10 cellular contexts compared by ENCODE assay signal in the genomic region with DNA sequence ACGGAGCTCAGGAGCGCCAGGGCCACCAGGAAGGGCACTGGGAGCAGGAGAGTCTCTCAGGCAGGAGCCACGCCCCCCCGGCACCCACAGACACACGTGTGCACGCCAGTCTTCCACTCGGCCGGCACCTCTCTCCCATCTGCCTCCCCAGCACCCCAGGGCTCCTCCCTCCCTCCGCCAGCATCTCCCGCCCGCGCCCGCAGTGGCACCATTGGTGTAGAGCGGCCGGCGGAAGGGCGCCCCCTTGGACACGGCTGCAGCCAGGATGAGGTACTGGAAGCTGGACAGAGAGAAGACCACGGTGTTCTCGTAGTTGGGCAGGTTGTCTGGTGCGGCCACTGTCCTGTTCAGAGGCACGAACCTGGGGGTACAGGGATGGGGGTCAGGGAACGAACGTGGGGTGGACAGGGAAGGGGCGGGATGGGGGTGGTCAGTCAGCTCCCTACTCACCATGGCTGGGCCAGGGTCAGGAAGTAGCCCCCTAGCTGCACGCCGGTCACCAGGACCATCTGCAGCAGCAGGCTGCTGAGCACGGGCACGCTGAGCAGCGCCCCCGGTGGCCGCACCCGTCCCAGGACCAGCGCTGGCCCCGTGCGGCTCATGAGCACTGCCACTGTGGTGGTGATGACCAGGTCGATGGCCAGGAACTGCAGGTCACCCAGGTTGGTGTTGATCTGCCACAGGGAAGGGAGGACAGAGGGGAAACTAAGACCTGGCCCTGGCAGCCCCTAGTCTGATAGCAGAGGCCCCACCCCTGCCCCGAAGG. TPM values are rescaled to one million over a fixed set of nuclear protein-coding genes. Genes with fewer than 3 reads are reported as not detected.
A peak's percentile ranks its signal among the peaks of the same experiment; 100 is the strongest.
DNase-seq lines count a peak whose midpoint lies in the region; ATAC-seq and TF ChIP-seq lines count a peak whose summit lies in the region.
"Had no signal": no experiment of that assay in that cellular context is flagged by ENCODE, and none has a peak within 500 bp of the region (broad histone marks: within the 10 kb centered on the region; RNA-seq: fewer than 3 reads in every experiment).

No MANE protein-coding gene starts in this region.

- H3F3A ChIP-seq in DOHH2 (ENCODE audit: control insufficient read depth, insufficient read depth) (no peaks in the 10 kb centered on the region), neural cell (ENCODE audit: insufficient read depth, low read length, poor library complexity, severe bottlenecking) (no peaks in the 10 kb centered on the region)

- no peak overlapping the region for H3K9ac ChIP-seq in neural cell (ENCODE audit: low read length)

- H3K4me2 ChIP-seq in DOHH2 (ENCODE audit: low read length) = no peak overlapping the region
- no peak overlapping the region for H3K4me2 ChIP-seq in neural cell (ENCODE audit: low read length)

- H3K27ac ChIP-seq in DOHH2 (ENCODE audit: low read depth, low read length) (no peak overlapping the region), neural cell (ENCODE audit: low read length) (no peak overlapping the region)

- H3K79me2 ChIP-seq in DOHH2 (ENCODE audit: control insufficient read depth, low read length) (no peaks in the 10 kb centered on the region), neural cell (replicated peaks; ENCODE audit: insufficient read depth, low read length) (no peaks in the 10 kb centered on the region)

- no peak overlapping the region for H2AFZ ChIP-seq in neural cell (ENCODE audit: low read depth, low read length)

- no peaks in the 10 kb centered on the region for H3K27me3 ChIP-seq in DOHH2 (ENCODE audit: control insufficient read depth, low read length)
- H3K27me3 ChIP-seq in neural cell (ENCODE audit: insufficient read depth, low read depth, low read length) = no peaks in the 10 kb centered on the region

- no peaks in the 10 kb centered on the region for H3K36me3 ChIP-seq in DOHH2 (ENCODE audit: control insufficient read depth, low read length)
- no peaks in the 10 kb centered on the region for H3K36me3 ChIP-seq in neural cell (ENCODE audit: insufficient read depth, low read length)

- no peaks in the 10 kb centered on the region for H3K9me2 ChIP-seq in DOHH2 (replicated peaks; ENCODE audit: control insufficient read depth, low read length)
- H3K9me2 ChIP-seq in neural cell (ENCODE audit: insufficient read depth, low read length) = no peaks in the 10 kb centered on the region

- H4K20me1 ChIP-seq in DOHH2 (ENCODE audit: control insufficient read depth, insufficient read depth, low read depth, low read length) (no peaks in the 10 kb centered on the region), neural cell (ENCODE audit: insufficient read depth) (no peaks in the 10 kb centered on the region)

- H3K4me1 ChIP-seq in DOHH2 (ENCODE audit: control insufficient read depth, low read length) = no peaks in the 10 kb centered on the region

- no peak for TF ChIP-seq EP300 in neural cell (conservative IDR thresholded peaks at IDR 0.05; ENCODE audit: poor library complexity, severe bottlenecking)

- ATAC-seq in GM18907 (IDR thresholded peaks at IDR 0.05; ENCODE audit: unreplicated experiment) = no peak

- H3K9me3 ChIP-seq in DOHH2 (ENCODE audit: control insufficient read depth, insufficient read depth, low read length) (no peaks in the 10 kb centered on the region), neural cell (ENCODE audit: low read length) (no peaks in the 10 kb centered on the region)

- no peak for TF ChIP-seq RAD21 in neural cell (conservative IDR thresholded peaks at IDR 0.05)

- H3K4me3 ChIP-seq in DOHH2 (ENCODE audit: low read length) (no peak overlapping the region), choroid plexus epithelial cell (ENCODE audit: low read depth, low read length) (no peak overlapping the region), neural cell (ENCODE audit: low read length) (no peak overlapping the region)

- TF ChIP-seq CTCF in DOHH2 (IDR thresholded peaks at IDR 0.05; ENCODE audit: low read depth, low read length, poor library complexity, severe bottlenecking) (peak; percentile 78), LNCAP (IDR thresholded peaks at IDR 0.05) (peak; percentile 36), choroid plexus epithelial cell (conservative IDR thresholded peaks at IDR 0.05; ENCODE audit: low read depth, low read length) (peak; percentile 48), neural cell (IDR thresholded peaks at IDR 0.05; ENCODE audit: poor library complexity, severe bottlenecking) (peak; percentile 37)

- no peak for DNase-seq in choroid plexus epithelial cell (ENCODE audit: low read depth)
- DNase-seq in NCI-H1930 (lab: John Stamatoyannopoulos, UW) = no peak
- no peak for DNase-seq in SK-N-DZ (ENCODE audit: low spot score)
- DNase-seq in NCI-H1417 treated with DMSO at 0.1 percent for 48 hours (lab: John Stamatoyannopoulos, UW) = no peak
- DNase-seq: NCI-H2171 treated with DMSO at 0.1 percent for 48 hours; stimulated activated naive CD4-positive, alpha-beta T cell had no signal

TF ChIP-seq in neural cell, 6 proteins besides CTCF, POLR2A, EP300 and RAD21:
- TF ChIP-seq TAF1 (IDR thresholded peaks at IDR 0.05; ENCODE audit: low read depth) (no peak), POLR2AphosphoS5 (IDR thresholded peaks at IDR 0.05) (no peak), MXI1 (conservative IDR thresholded peaks at IDR 0.05; ENCODE audit: poor library complexity, severe bottlenecking) (no peak), EZH2 (IDR thresholded peaks at IDR 0.05; ENCODE audit: borderline replicate concordance, insufficient read depth, low read length, poor library complexity, severe bottlenecking) (no peak), SMC3 (conservative IDR thresholded peaks at IDR 0.05; ENCODE audit: poor library complexity) (no peak)
- TF ChIP-seq, protein P1, sequence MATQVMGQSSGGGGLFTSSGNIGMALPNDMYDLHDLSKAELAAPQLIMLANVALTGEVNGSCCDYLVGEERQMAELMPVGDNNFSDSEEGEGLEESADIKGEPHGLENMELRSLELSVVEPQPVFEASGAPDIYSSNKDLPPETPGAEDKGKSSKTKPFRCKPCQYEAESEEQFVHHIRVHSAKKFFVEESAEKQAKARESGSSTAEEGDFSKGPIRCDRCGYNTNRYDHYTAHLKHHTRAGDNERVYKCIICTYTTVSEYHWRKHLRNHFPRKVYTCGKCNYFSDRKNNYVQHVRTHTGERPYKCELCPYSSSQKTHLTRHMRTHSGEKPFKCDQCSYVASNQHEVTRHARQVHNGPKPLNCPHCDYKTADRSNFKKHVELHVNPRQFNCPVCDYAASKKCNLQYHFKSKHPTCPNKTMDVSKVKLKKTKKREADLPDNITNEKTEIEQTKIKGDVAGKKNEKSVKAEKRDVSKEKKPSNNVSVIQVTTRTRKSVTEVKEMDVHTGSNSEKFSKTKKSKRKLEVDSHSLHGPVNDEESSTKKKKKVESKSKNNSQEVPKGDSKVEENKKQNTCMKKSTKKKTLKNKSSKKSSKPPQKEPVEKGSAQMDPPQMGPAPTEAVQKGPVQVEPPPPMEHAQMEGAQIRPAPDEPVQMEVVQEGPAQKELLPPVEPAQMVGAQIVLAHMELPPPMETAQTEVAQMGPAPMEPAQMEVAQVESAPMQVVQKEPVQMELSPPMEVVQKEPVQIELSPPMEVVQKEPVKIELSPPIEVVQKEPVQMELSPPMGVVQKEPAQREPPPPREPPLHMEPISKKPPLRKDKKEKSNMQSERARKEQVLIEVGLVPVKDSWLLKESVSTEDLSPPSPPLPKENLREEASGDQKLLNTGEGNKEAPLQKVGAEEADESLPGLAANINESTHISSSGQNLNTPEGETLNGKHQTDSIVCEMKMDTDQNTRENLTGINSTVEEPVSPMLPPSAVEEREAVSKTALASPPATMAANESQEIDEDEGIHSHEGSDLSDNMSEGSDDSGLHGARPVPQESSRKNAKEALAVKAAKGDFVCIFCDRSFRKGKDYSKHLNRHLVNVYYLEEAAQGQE (IDR thresholded peaks at IDR 0.05; ENCODE audit: borderline replicate concordance) = no peak

RNA-seq across cellular contexts. Expression of a gene that starts 6.4 kb away (rescaled TPM):
- polyA plus RNA-seq in neural cell = 68.4 and 80.8 TPM in 2 replicates
- 15.1 and 25.4 TPM in 2 replicates for polyA minus RNA-seq in neural cell
- 29.0 and 36.0 TPM in 2 replicates for polyA plus RNA-seq in SK-N-DZ (2014; cell fraction: cytosol; rRNA removed)
- polyA plus RNA-seq in SK-N-DZ (2014; cell fraction: nucleus; rRNA removed) = 59.3 and 60.8 TPM in 2 replicates

RNA-seq across cellular contexts. Expression of a gene that starts 24.9 kb away (rescaled TPM):
- polyA plus RNA-seq in neural cell = 43.3 and 72.3 TPM in 2 replicates
- 119 and 128 TPM in 2 replicates for polyA minus RNA-seq in neural cell
- 17.9 and 22.6 TPM in 2 replicates for polyA plus RNA-seq in SK-N-DZ (2014; cell fraction: cytosol; rRNA removed)
- 18.5 and 23.5 TPM in 2 replicates for polyA plus RNA-seq in SK-N-DZ (2014; cell fraction: nucleus; rRNA removed)
